ENCODE assay signal across 9 cellular contexts in the genomic region with DNA sequence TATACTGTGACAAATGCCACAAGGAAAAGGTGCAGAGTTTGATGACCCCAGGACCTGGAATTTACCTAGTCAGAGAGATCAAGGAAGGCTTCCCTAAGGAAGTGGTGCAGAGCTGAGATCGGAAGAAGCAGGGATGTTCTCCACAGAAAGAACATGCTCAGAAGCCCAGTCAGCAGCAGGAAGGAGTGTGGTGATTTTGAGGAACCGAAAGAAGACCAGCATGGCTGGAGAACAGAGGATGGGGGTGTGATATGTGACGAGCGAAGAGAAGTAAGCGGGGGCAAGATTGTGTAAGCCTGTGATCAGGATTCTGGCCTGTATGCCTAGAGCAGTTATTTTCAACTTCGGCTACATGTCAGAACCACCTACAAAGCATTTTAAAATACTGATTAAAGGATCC. TPM values are rescaled to one million over a fixed set of nuclear protein-coding genes. Genes with fewer than 3 reads are reported as not detected.
DNase-seq lines count a peak whose midpoint lies in the region; ATAC-seq and TF ChIP-seq lines count a peak whose summit lies in the region.
"Had no signal": no experiment of that assay in that cellular context is flagged by ENCODE, and none has a peak within 500 bp of the region (broad histone marks: within the 10 kb centered on the region; RNA-seq: fewer than 3 reads in every experiment).

No MANE protein-coding gene starts in this region.

- ATAC-seq in GM18909 (IDR thresholded peaks at IDR 0.05; ENCODE audit: poor library complexity, unreplicated experiment) (peak; percentile 98), HG02798 (IDR thresholded peaks at IDR 0.05; ENCODE audit: poor library complexity, unreplicated experiment) (peak; percentile 95)

- DNase-seq in NB4 (ENCODE audit: low read depth): peak; percentile 80
- peak; percentile 18 for DNase-seq in occipital lobe (lab: John Stamatoyannopoulos, UW)
- no peak for DNase-seq in GDM1 (lab: John Stamatoyannopoulos, UW)
- DNase-seq in NCI-H1930 (lab: John Stamatoyannopoulos, UW): no peak
- DNase-seq in 8988T: no peak
- DNase-seq in NCI-H1694 treated with DMSO at 0.1 percent for 48 hours (lab: John Stamatoyannopoulos, UW): no peak
- DNase-seq: NCI-H69 had no signal

- TF ChIP-seq CTCF in NB4 (IDR thresholded peaks at IDR 0.05; ENCODE audit: low read depth, low read length): no peak

- no peak for TF ChIP-seq POLR2A in NB4 (IDR thresholded peaks at IDR 0.05; ENCODE audit: extremely low read depth, insufficient read length)

- no peak overlapping the region for H3K4me3 ChIP-seq in NB4 (ENCODE audit: low read depth, low read length)

RNA-seq across cellular contexts. Expression of a gene that starts 18.7 kb away (rescaled TPM):
- 177 TPM for total RNA-seq in occipital lobe

Comparison
In these comparisons a context has a peak if more than half of its experiments do, and no peak if none do; other contexts are left out.
1. DNase-seq: peak in NB4 (single experiment) and occipital lobe (single experiment); none in GDM1 (single experiment), NCI-H1930 (0 of 2), 8988T (single experiment) and NCI-H1694 treated with DMSO at 0.1 percent for 48 hours (single experiment).